8 cellular contexts compared by ENCODE assay signal in the genomic region with DNA sequence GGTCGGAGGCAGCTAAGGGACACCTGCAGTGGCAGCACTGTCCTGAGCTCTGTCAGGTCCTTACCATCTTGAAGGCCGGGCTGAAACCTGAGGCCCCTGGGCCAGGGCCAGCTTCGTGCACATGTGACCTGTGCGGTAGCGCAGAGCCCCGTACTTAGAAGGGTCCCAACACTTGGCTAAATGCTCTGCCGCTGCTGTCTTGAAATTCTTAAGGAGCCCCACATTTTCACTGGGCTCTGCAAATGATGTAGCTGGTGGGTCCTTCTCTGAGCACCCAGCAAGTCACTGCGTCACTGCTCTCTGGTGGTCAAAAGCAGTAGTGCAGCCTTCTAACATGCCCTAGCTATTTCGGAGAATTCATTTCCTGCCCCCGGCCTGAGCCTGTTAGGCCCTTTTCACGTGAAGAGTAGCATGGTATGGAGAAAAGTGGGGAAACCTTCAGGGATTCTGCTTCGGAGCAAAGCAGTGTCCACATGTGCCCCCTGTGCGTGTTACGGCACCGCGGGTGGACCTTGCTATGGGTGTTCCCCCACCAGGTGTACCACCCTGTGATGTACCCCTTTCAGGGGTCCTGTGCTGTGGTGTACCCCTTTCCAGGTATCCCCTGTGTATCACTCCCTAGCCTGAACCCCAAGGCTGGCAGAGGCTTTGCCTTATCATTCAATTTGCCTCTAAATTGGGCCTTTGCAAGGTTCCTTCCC.
A peak's percentile ranks its signal among the peaks of the same experiment; 100 is the strongest.
DNase-seq lines count a peak whose midpoint lies in the region; ATAC-seq and TF ChIP-seq lines count a peak whose summit lies in the region.

No MANE protein-coding gene starts in this region.

- DNase-seq in GM06990 (ENCODE audit: extremely low read depth, insufficient read length) (peak; percentile 65), NOMO-1 (lab: John Stamatoyannopoulos, UW; ENCODE audit: unreplicated experiment in 2 of 2) (peak; percentile 43 to 60), epithelial cell of proximal tubule (ENCODE audit: low read depth) (peak; percentile 1)
- DNase-seq in activated CD8-positive, alpha-beta memory T cell treated with anti-CD3 and anti-CD28 coated beads, Interleukin-2, amount 10 ng/mL, durations not matched to agents 7 days and 5 days = peak; percentile 89
- DNase-seq in stimulated activated CD8-positive, alpha-beta memory T cell treated with anti-CD3 and anti-CD28 coated beads, Interleukin-7, amount 100 ng/mL, for 24 hours (ENCODE audit: low read depth) = peak; percentile 58

- peaks cover 56% of the 10 kb centered on the region for H3K27me3 Mint-ChIP-seq in activated CD8-positive, alpha-beta memory T cell treated with anti-CD3 and anti-CD28 coated beads, Interleukin-2, amount 10 ng/mL, durations not matched to agents 7 days and 5 days

- H3K36me3 Mint-ChIP-seq in activated CD8-positive, alpha-beta memory T cell treated with anti-CD3 and anti-CD28 coated beads, Interleukin-2, amount 10 ng/mL, durations not matched to agents 7 days and 5 days = no peaks in the 10 kb centered on the region

- H3K27me3 ChIP-seq in GM06990 (replicated peaks; ENCODE audit: control insufficient read depth, insufficient read depth, low read length) (no peaks in the 10 kb centered on the region), mucosa of stomach (ENCODE audit: control insufficient read depth, insufficient read depth, low read length) (peaks cover 7% of the 10 kb centered on the region)

- peaks cover 24% of the 10 kb centered on the region for H3K4me1 Mint-ChIP-seq in activated CD8-positive, alpha-beta memory T cell treated with anti-CD3 and anti-CD28 coated beads, Interleukin-2, amount 10 ng/mL, durations not matched to agents 7 days and 5 days

- peak overlapping the region; percentile 44 for H3K9ac ChIP-seq in mucosa of stomach (ENCODE audit: low read length)

- H3K36me3 ChIP-seq in GM06990 (ENCODE audit: control insufficient read depth, insufficient read depth, low read length) = no peaks in the 10 kb centered on the region
- no peaks in the 10 kb centered on the region for H3K36me3 ChIP-seq in mucosa of stomach (ENCODE audit: control insufficient read depth, insufficient read depth, low read length)

- no peak overlapping the region for H3K4me3 ChIP-seq in GM06990 (replicated peaks; ENCODE audit: low read depth, low read length)
- no peak overlapping the region for H3K4me3 ChIP-seq in epithelial cell of proximal tubule (ENCODE audit: low read depth, low read length)
- H3K4me3 ChIP-seq in mucosa of stomach (ENCODE audit: low read length) = no peak overlapping the region

- CTCF ChIA-PET in activated CD8-positive, alpha-beta memory T cell treated with anti-CD3 and anti-CD28 coated beads, Interleukin-2, amount 10 ng/mL, durations not matched to agents 7 days and 5 days (lab: Charles Lee) = interaction anchor here (0.6 to 9.4 kb wide), 30 partner anchors 10 to 550 kb away, joined by 3 to 188 read pairs (median 4); a partner anchor contains a TSS

- H3K4me1 ChIP-seq in mucosa of stomach (ENCODE audit: control insufficient read depth, insufficient read depth, low read length) = peaks cover 10% of the 10 kb centered on the region

- no peak overlapping the region for H3K4me3 Mint-ChIP-seq in activated CD8-positive, alpha-beta memory T cell treated with anti-CD3 and anti-CD28 coated beads, Interleukin-2, amount 10 ng/mL, durations not matched to agents 7 days and 5 days

- ATAC-seq in HG03175 (IDR thresholded peaks at IDR 0.05; ENCODE audit: unreplicated experiment) (peak; percentile 69), GM18517 (IDR thresholded peaks at IDR 0.05; ENCODE audit: unreplicated experiment) (no peak)
- peak; percentile 91 for ATAC-seq in activated CD8-positive, alpha-beta memory T cell treated with anti-CD3 and anti-CD28 coated beads, Interleukin-2, amount 10 ng/mL, durations not matched to agents 7 days and 5 days

- H3K9me3 Mint-ChIP-seq in activated CD8-positive, alpha-beta memory T cell treated with anti-CD3 and anti-CD28 coated beads, Interleukin-2, amount 10 ng/mL, durations not matched to agents 7 days and 5 days (ENCODE audit: low read depth) = no peaks in the 10 kb centered on the region

- H3K27ac Mint-ChIP-seq in activated CD8-positive, alpha-beta memory T cell treated with anti-CD3 and anti-CD28 coated beads, Interleukin-2, amount 10 ng/mL, durations not matched to agents 7 days and 5 days = no peak overlapping the region

- TF ChIP-seq CTCF in GM06990 (IDR thresholded peaks at IDR 0.05; ENCODE audit: insufficient read depth, low read length, poor library complexity, severe bottlenecking) (peak; percentile 96), epithelial cell of proximal tubule (conservative IDR thresholded peaks at IDR 0.05; ENCODE audit: low read depth, low read length) (peak; percentile 96)

- H3K9me3 ChIP-seq in mucosa of stomach (ENCODE audit: control insufficient read depth, low read length) = no peaks in the 10 kb centered on the region

Comparison
In these comparisons a context has a peak if more than half of its experiments do, and no peak if none do; other contexts are left out.
1. DNase-seq: peak in every context shown above with its lines; median percentile 89 in activated CD8-positive, alpha-beta memory T cell treated with anti-CD3 and anti-CD28 coated beads, Interleukin-2, amount 10 ng/mL, durations not matched to agents 7 days and 5 days; 65 in GM06990; 58 in stimulated activated CD8-positive, alpha-beta memory T cell treated with anti-CD3 and anti-CD28 coated beads, Interleukin-7, amount 100 ng/mL, for 24 hours; 52 in NOMO-1; 1 in epithelial cell of proximal tubule.